ENCODE assay signal across 15 cellular contexts in the genomic region with DNA sequence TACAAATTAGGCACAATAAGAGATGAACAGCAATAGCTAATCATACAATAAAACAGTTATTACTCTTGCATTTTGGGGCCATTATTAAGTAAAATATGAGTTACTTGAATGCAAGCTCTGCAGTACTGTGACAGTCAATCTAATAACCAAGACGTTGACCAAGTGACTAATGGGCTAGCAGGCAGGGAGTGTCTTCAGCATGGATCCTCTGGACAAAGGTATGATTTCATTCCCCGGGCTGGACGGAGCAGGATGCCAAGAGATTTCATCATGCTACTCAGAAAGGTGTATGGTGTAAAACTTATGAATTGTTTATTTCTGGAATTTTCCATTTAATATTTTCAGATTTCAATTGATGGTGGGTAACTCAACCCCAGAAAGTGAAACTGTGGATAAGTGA.
A peak's percentile ranks its signal among the peaks of the same experiment; 100 is the strongest.
DNase-seq lines count a peak whose midpoint lies in the region; ATAC-seq and TF ChIP-seq lines count a peak whose summit lies in the region.
"Had no signal": no experiment of that assay in that cellular context is flagged by ENCODE, and none has a peak within 500 bp of the region (broad histone marks: within the 10 kb centered on the region; RNA-seq: fewer than 3 reads in every experiment).

No MANE protein-coding gene starts in this region.

- peaks cover 34 to 79% of the 10 kb centered on the region in 2 donors for H3K36me3 Mint-ChIP-seq in CD4-positive, alpha-beta memory T cell
- H3K36me3 Mint-ChIP-seq in effector memory CD8-positive, alpha-beta T cell (ENCODE audit: insufficient read depth): peaks cover 55% of the 10 kb centered on the region
- peaks cover 0 to 53% (median 3%) of the 10 kb centered on the region in 3 donors for H3K36me3 Mint-ChIP-seq in naive thymus-derived CD8-positive, alpha-beta T cell

- no peaks in the 10 kb centered on the region for H4K20me1 ChIP-seq in PC-3 (ENCODE audit: low read length)
- H4K20me1 ChIP-seq in SK-N-SH (ENCODE audit: insufficient read depth): peaks cover 60% of the 10 kb centered on the region

- H3F3A ChIP-seq in PC-3 (ENCODE audit: low read length, unreplicated experiment) (no peaks in the 10 kb centered on the region), SK-N-SH (replicated peaks; ENCODE audit: insufficient read depth) (peaks cover 4% of the 10 kb centered on the region)

- no peak overlapping the region for H3K4me3 Mint-ChIP-seq in CD4-positive, alpha-beta memory T cell
- no peak overlapping the region for H3K4me3 Mint-ChIP-seq in effector memory CD8-positive, alpha-beta T cell
- no peak overlapping the region for H3K4me3 Mint-ChIP-seq in naive thymus-derived CD8-positive, alpha-beta T cell

- H3K27ac Mint-ChIP-seq in CD4-positive, alpha-beta memory T cell: peak overlapping the region in 5 of 7 donors; percentile 44 to 85 (median 61)
- H3K27ac Mint-ChIP-seq in effector memory CD8-positive, alpha-beta T cell: peak overlapping the region; percentile 54 to 63
- peak overlapping the region in 6 of 10 donors; percentile 2 to 84 (median 64) for H3K27ac Mint-ChIP-seq in naive thymus-derived CD8-positive, alpha-beta T cell

- no peak for TF ChIP-seq EP300 in SK-N-SH (IDR thresholded peaks at IDR 0.05; ENCODE audit: borderline replicate concordance in 1 of 2, low read depth in 1 of 2, low read length in 1 of 2)

- no peaks in the 10 kb centered on the region for H3K9me3 Mint-ChIP-seq in CD4-positive, alpha-beta memory T cell
- H3K9me3 Mint-ChIP-seq in effector memory CD8-positive, alpha-beta T cell: no peaks in the 10 kb centered on the region
- H3K9me3 Mint-ChIP-seq in naive thymus-derived CD8-positive, alpha-beta T cell: no peaks in the 10 kb centered on the region

- no peaks in the 10 kb centered on the region for H3K27me3 Mint-ChIP-seq in CD4-positive, alpha-beta memory T cell
- no peaks in the 10 kb centered on the region for H3K27me3 Mint-ChIP-seq in effector memory CD8-positive, alpha-beta T cell
- no peaks in the 10 kb centered on the region for H3K27me3 Mint-ChIP-seq in naive thymus-derived CD8-positive, alpha-beta T cell

- CTCF ChIA-PET in CD4-positive, alpha-beta memory T cell (lab: Charles Lee; ENCODE audit: partially characterized antibody): interaction anchor here (1.4 to 1.8 kb wide), 2 partner anchors 133 to 804 kb away, joined by 4 to 7 read pairs; no protein-coding TSS in a partner anchor
- CTCF ChIA-PET in PC-3 (lab: Charles Lee) (no interaction called here), SK-N-SH (lab: Yijun Ruan, JAX) (interaction anchor here (1.2 to 31.7 kb wide), 5 partner anchors 9 to 133 kb away, joined by 4 to 470 read pairs (median 7); no protein-coding TSS in a partner anchor)

- WGBS in SK-N-SH (ENCODE audit: low lambda C conversion rate): 67% methylated on average over 3 of the region's 3 CpGs

- H3K4me2 ChIP-seq in PC-3 (ENCODE audit: low read length): 0 out of 2 replicates have a peak overlapping the region, but pooled peaks have one; percentile 20
- no peak overlapping the region for H3K4me2 ChIP-seq in SK-N-SH

- DNase-seq in CD4-positive, alpha-beta memory T cell: no peak
- peak; percentile 78 for DNase-seq in PC-3
- no peak for DNase-seq in effector memory CD8-positive, alpha-beta T cell
- no peak for DNase-seq in naive thymus-derived CD8-positive, alpha-beta T cell
- no peak for DNase-seq in SK-N-SH
- no peak for DNase-seq in kidney glomerular epithelial cell (lab: John Stamatoyannopoulos, UW)
- DNase-seq in DMS79 (lab: John Stamatoyannopoulos, UW): no peak
- DNase-seq: anterior cingulate cortex, BE2C, dermis blood vessel endothelial cell, Kasumi-1, left ventricle myocardium superior, NCI-H1417 treated with DMSO at 0.1 percent for 48 hours, SIG-M5 had no signal

- TF ChIP-seq RAD21 in SK-N-SH (IDR thresholded peaks at IDR 0.05; ENCODE audit: low read length): no peak

- BruUV-seq in PC-3 (replicated peaks; lab: Mats Ljungman, UMichigan): no TSS peak

- TF ChIP-seq CTCF in PC-3 (conservative IDR thresholded peaks at IDR 0.05; ENCODE audit: low read depth, low read length) (no peak), SK-N-SH (IDR thresholded peaks at IDR 0.05) (no peak)

- H2AFZ ChIP-seq in PC-3 (ENCODE audit: low read length) (no peak overlapping the region), SK-N-SH (ENCODE audit: low read depth) (no peak overlapping the region)

- H3K9me2 ChIP-seq in PC-3 (replicated peaks; ENCODE audit: low read length): no peaks in the 10 kb centered on the region
- H3K9me2 ChIP-seq in SK-N-SH: no peaks in the 10 kb centered on the region

- H3K36me3 ChIP-seq in CD4-positive, alpha-beta memory T cell (ENCODE audit: insufficient read depth, low read length): peaks cover 40% of the 10 kb centered on the region
- peaks cover 9% of the 10 kb centered on the region for H3K36me3 ChIP-seq in PC-3 (ENCODE audit: low read depth, low read length)
- peaks cover 36 to 46% of the 10 kb centered on the region in 2 experiments for H3K36me3 ChIP-seq in SK-N-SH (replicated peaks in 1 of 2; ENCODE audit: control insufficient read depth in 1 of 2, insufficient read depth in 2 of 2, low read length in 1 of 2)

- ATAC-seq in PC-3: peak; percentile 96
- ATAC-seq in effector memory CD8-positive, alpha-beta T cell (replicated peaks): no peak
- no peak for ATAC-seq in naive thymus-derived CD8-positive, alpha-beta T cell
- no peak for ATAC-seq in GM18868 (IDR thresholded peaks at IDR 0.05; ENCODE audit: unreplicated experiment)

- H3K9ac ChIP-seq in PC-3 (ENCODE audit: low read length) (no peak overlapping the region), SK-N-SH (no peak overlapping the region)

- H3K79me2 ChIP-seq in PC-3 (ENCODE audit: low read length) (peaks cover 9% of the 10 kb centered on the region; the same call in 1 of the 2 replicates), SK-N-SH (ENCODE audit: insufficient read depth) (peaks cover 45% of the 10 kb centered on the region)

- H3K27ac ChIP-seq in CD4-positive, alpha-beta memory T cell (ENCODE audit: low read depth, low read length): no peak overlapping the region
- peak overlapping the region; percentile 24 for H3K27ac ChIP-seq in PC-3 (ENCODE audit: low read length)
- no peak overlapping the region for H3K27ac ChIP-seq in SK-N-SH (ENCODE audit: low read depth in 2 of 2, low read length in 1 of 2)

- POLR2A ChIA-PET in CD4-positive, alpha-beta memory T cell (lab: Charles Lee; ENCODE audit: partially characterized antibody): no interaction called here
- POLR2A ChIA-PET in PC-3 (lab: Charles Lee; ENCODE audit: unreplicated experiment) (interaction anchor here (0.6 kb wide), 1 partner anchor 51 kb away, joined by 3 read pairs; no protein-coding TSS in a partner anchor), SK-N-SH (lab: Yijun Ruan, JAX) (no interaction called here)
- POLR2A ChIA-PET in naive thymus-derived CD8-positive, alpha-beta T cell (lab: Charles Lee): no interaction called here

- H3K4me3 ChIP-seq in CD4-positive, alpha-beta memory T cell (ENCODE audit: low read length in 2 of 2): no peak overlapping the region
- no peak overlapping the region for H3K4me3 ChIP-seq in PC-3 (ENCODE audit: low read length)
- H3K4me3 ChIP-seq in SK-N-SH (ENCODE audit: low read depth in 2 of 2, low read length in 1 of 2): no peak overlapping the region

- H3K4me1 Mint-ChIP-seq in CD4-positive, alpha-beta memory T cell: peaks cover 36 to 76% (median 50%) of the 10 kb centered on the region in 4 donors
- H3K4me1 Mint-ChIP-seq in effector memory CD8-positive, alpha-beta T cell (ENCODE audit: low read depth in 2 of 2): peaks cover 33 to 52% of the 10 kb centered on the region in 2 donors
- peaks cover 31 to 73% (median 62%) of the 10 kb centered on the region in 4 donors for H3K4me1 Mint-ChIP-seq in naive thymus-derived CD8-positive, alpha-beta T cell

- intact Hi-C loops in CD4-positive, alpha-beta memory T cell (cut with micrococcal nuclease): no loop called here
- intact Hi-C loops in PC-3 (cut with micrococcal nuclease): loop anchor here (5.0 to 10.0 kb wide), 3 partner anchors 84 to 807 kb away; no protein-coding TSS in a partner anchor

- no peaks in the 10 kb centered on the region for H3K27me3 ChIP-seq in CD4-positive, alpha-beta memory T cell (ENCODE audit: insufficient read depth, low read length)
- no peaks in the 10 kb centered on the region for H3K27me3 ChIP-seq in PC-3 (ENCODE audit: low read length)
- no peaks in the 10 kb centered on the region for H3K27me3 ChIP-seq in SK-N-SH (ENCODE audit: insufficient read depth)
- H3K27me3 ChIP-seq: BE2C had no signal

- H3K4me1 ChIP-seq in CD4-positive, alpha-beta memory T cell (ENCODE audit: insufficient read depth, low read length): peaks cover 10% of the 10 kb centered on the region
- H3K4me1 ChIP-seq in PC-3 (ENCODE audit: insufficient read depth, low read length): peaks cover 28% of the 10 kb centered on the region
- H3K4me1 ChIP-seq in SK-N-SH (ENCODE audit: control insufficient read depth in 1 of 2, insufficient read depth in 2 of 2, low read depth in 1 of 2, low read length in 1 of 2): peaks cover 0 to 3% of the 10 kb centered on the region in 2 experiments; a peak in 1 of 4 replicates
- H3K4me1 ChIP-seq: BE2C had no signal

- no peaks in the 10 kb centered on the region for H3K9me3 ChIP-seq in CD4-positive, alpha-beta memory T cell (ENCODE audit: control insufficient read depth in 1 of 2, low read length in 2 of 2)
- H3K9me3 ChIP-seq in PC-3 (ENCODE audit: low read length) (no peaks in the 10 kb centered on the region), SK-N-SH (no peaks in the 10 kb centered on the region)
- H3K9me3 ChIP-seq: BE2C had no signal

TF ChIP-seq in SK-N-SH, 30 proteins besides CTCF, POLR2A, EP300 and RAD21:
- TF ChIP-seq JUND (IDR thresholded peaks at IDR 0.05) (no peak), SMC3 (IDR thresholded peaks at IDR 0.05; ENCODE audit: low read depth, low read length) (no peak), TEAD4 (IDR thresholded peaks at IDR 0.05; ENCODE audit: borderline replicate concordance, insufficient read depth) (no peak), MEF2A (IDR thresholded peaks at IDR 0.05; ENCODE audit: borderline replicate concordance, low read depth) (no peak), GATA2 (CRISPR knock-in tag; IDR thresholded peaks at IDR 0.05) (no peak)
- TF ChIP-seq, protein P1, sequence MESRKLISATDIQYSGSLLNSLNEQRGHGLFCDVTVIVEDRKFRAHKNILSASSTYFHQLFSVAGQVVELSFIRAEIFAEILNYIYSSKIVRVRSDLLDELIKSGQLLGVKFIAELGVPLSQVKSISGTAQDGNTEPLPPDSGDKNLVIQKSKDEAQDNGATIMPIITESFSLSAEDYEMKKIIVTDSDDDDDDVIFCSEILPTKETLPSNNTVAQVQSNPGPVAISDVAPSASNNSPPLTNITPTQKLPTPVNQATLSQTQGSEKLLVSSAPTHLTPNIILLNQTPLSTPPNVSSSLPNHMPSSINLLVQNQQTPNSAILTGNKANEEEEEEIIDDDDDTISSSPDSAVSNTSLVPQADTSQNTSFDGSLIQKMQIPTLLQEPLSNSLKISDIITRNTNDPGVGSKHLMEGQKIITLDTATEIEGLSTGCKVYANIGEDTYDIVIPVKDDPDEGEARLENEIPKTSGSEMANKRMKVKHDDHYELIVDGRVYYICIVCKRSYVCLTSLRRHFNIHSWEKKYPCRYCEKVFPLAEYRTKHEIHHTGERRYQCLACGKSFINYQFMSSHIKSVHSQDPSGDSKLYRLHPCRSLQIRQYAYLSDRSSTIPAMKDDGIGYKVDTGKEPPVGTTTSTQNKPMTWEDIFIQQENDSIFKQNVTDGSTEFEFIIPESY (IDR thresholded peaks at IDR 0.05; ENCODE audit: borderline replicate concordance, low read depth): no peak
TF ChIP-seq in SK-N-SH: peak in this region for 0.
